In genomic region chr17:80604007-80604728, GRCh38 we compare ENCODE assay signal across 17 cellular contexts.
A peak's percentile ranks its signal among the peaks of the same experiment; 100 is the strongest.
DNase-seq lines count a peak whose midpoint lies in the region; ATAC-seq lines count a peak whose summit lies in the region.
"Had no signal": no experiment of that assay in that cellular context is flagged by ENCODE, and none has a peak within 500 bp of the region (broad histone marks: within the 10 kb centered on the region; RNA-seq: fewer than 3 reads in every experiment).

No MANE protein-coding gene starts in this region.

- no peaks in the 10 kb centered on the region for H3K9me3 Mint-ChIP-seq in T-helper 2 cell treated with Interferon-gamma antibody and Interleukin-4, amounts not matched to agents 5 μg/mL and 100 μg/mL, for 36 hours

- H3K4me3 Mint-ChIP-seq in T-helper 2 cell treated with Interferon-gamma antibody and Interleukin-4, amounts not matched to agents 5 μg/mL and 100 μg/mL, for 36 hours: no peak overlapping the region
- H3K4me3 Mint-ChIP-seq: H9 had no signal

- no peak for ATAC-seq in GM19397 (IDR thresholded peaks at IDR 0.05; ENCODE audit: unreplicated experiment)
- ATAC-seq: activated CD4-positive, CD25-positive, alpha-beta regulatory T cell treated with anti-CD3 and anti-CD28 coated beads, Interleukin-2, amount 50 U/mL, for 24 hours; heart right ventricle had no signal

- DNase-seq in T-helper 2 cell treated with Interferon-gamma antibody and Interleukin-4, amounts not matched to agents 5 μg/mL and 100 μg/mL, for 36 hours (ENCODE audit: low spot score): no peak
- DNase-seq in T-helper 2 cell (no peak), Kasumi-1 (lab: John Stamatoyannopoulos, UW) (peak; percentile 81 to 93), SKM-1 treated with dmso at 0.1 percent for 144 hours (lab: John Stamatoyannopoulos, UW; ENCODE audit: unreplicated experiment) (peak; percentile 45), epidermal melanocyte (ENCODE audit: insufficient read length, low spot score) (peak; percentile 5), islet precursor cell (no peak)
- no peak for DNase-seq in stimulated activated CD4-positive, alpha-beta T cell treated with anti-CD3 and anti-CD28 coated beads, Interleukin-1b, Interleukin-23, amount 100 ng/mL, for 48 hours
- DNase-seq: 8988T; activated T-cell treated with anti-CD3 and anti-CD28 coated beads for 4 hours; DMS53; effector CD8-positive, alpha-beta T cell; H9; heart right ventricle; NCI-H1436; NCI-H748 treated with DMSO at 0.1 percent for 48 hours had no signal

- peaks cover 20% of the 10 kb centered on the region for H3K36me3 Mint-ChIP-seq in T-helper 2 cell treated with Interferon-gamma antibody and Interleukin-4, amounts not matched to agents 5 μg/mL and 100 μg/mL, for 36 hours (ENCODE audit: low read depth)

- H3K27ac Mint-ChIP-seq in T-helper 2 cell treated with Interferon-gamma antibody and Interleukin-4, amounts not matched to agents 5 μg/mL and 100 μg/mL, for 36 hours: peak overlapping the region; percentile 49
- H3K27ac Mint-ChIP-seq: H9 had no signal

- H3K4me1 Mint-ChIP-seq in T-helper 2 cell treated with Interferon-gamma antibody and Interleukin-4, amounts not matched to agents 5 μg/mL and 100 μg/mL, for 36 hours (ENCODE audit: low read depth): peaks cover 48% of the 10 kb centered on the region

- no peaks in the 10 kb centered on the region for H3K27me3 Mint-ChIP-seq in T-helper 2 cell treated with Interferon-gamma antibody and Interleukin-4, amounts not matched to agents 5 μg/mL and 100 μg/mL, for 36 hours (ENCODE audit: low read depth)

Comparison
In these comparisons a context has a peak if more than half of its experiments do, and no peak if none do; other contexts are left out.
1. DNase-seq: peak in Kasumi-1 (2 of 2), SKM-1 treated with dmso at 0.1 percent for 144 hours (single experiment) and epidermal melanocyte (single experiment); none in T-helper 2 cell treated with Interferon-gamma antibody and Interleukin-4, amounts not matched to agents 5 μg/mL and 100 μg/mL, for 36 hours (single experiment), T-helper 2 cell (0 of 5), islet precursor cell (single experiment) and stimulated activated CD4-positive, alpha-beta T cell treated with anti-CD3 and anti-CD28 coated beads, Interleukin-1b, Interleukin-23, amount 100 ng/mL, for 48 hours (single experiment).